Comparison of ENCODE assay signal across 8 cellular contexts in the genomic region with DNA sequence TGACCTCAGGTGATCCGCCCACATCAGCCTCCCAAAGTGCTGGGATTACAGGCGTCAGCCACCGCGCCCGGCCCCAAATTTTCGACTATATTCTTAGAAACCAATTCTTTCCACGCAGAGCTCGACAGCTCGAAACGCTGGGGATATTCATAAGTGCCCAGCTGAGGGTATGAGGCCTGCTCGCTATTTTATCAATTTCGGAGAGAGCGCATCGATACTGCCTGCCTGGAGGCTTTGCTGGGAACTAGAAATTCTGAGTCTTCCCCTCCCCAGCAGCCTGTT. TPM values are rescaled to one million over a fixed set of nuclear protein-coding genes. Genes with fewer than 3 reads are reported as not detected.
DNase-seq lines count a peak whose midpoint lies in the region; ATAC-seq and TF ChIP-seq lines count a peak whose summit lies in the region.

No MANE protein-coding gene starts in this region.

- peak overlapping the region; percentile 88 for H3K4me3 ChIP-seq in GM23248
- H3K4me3 ChIP-seq in fibroblast of pulmonary artery (replicated peaks; ENCODE audit: low read depth, low read length), result peak overlapping the region; percentile 86
- peak overlapping the region; percentile 95 to 98 (median 96) for H3K4me3 ChIP-seq in skeletal muscle tissue (ENCODE audit: low read length in 3 of 3)

- no peak for TF ChIP-seq CTCF in fibroblast of pulmonary artery (IDR thresholded peaks at IDR 0.05; ENCODE audit: low read length, missing control alignments)

- H3K36me3 ChIP-seq in GM23248 (ENCODE audit: low read depth), result no peaks in the 10 kb centered on the region; the same call in 1 of the 2 replicates
- H3K36me3 ChIP-seq in skeletal muscle tissue (ENCODE audit: control insufficient read depth in 3 of 3, insufficient read depth in 3 of 3, low read length in 3 of 3), result no peaks in the 10 kb centered on the region

- peak overlapping the region; percentile 69 for H2AFZ ChIP-seq in GM23248

- DNase-seq in GM23248 (no peak), fibroblast of pulmonary artery (ENCODE audit: low read depth) (no peak), A172 (ENCODE audit: low spot score) (no peak)
- DNase-seq in activated CD4-positive, alpha-beta T cell treated with anti-CD3 and anti-CD28 coated beads for 48 hours, result peak; percentile 53

- WGBS in GM23248 (ENCODE audit: low coverage in 1 of 2, low lambda C conversion rate in 2 of 2, missing lambda C conversion rate in 2 of 2), 2 experiments, result 0 to 2% methylated on average over 14 of the region's 14 CpGs

- peak overlapping the region; percentile 93 for H3K9ac ChIP-seq in GM23248
- peak overlapping the region; percentile 95 to 100 (median 97) for H3K9ac ChIP-seq in skeletal muscle tissue (ENCODE audit: low read depth in 1 of 3, low read length in 3 of 3)

- H3F3A ChIP-seq in GM23248 (ENCODE audit: insufficient read depth), result peaks cover 35% of the 10 kb centered on the region

- no peaks in the 10 kb centered on the region for H4K20me1 ChIP-seq in GM23248 (ENCODE audit: insufficient read depth)

- H3K9me2 ChIP-seq in GM23248 (ENCODE audit: insufficient read depth), result no peaks in the 10 kb centered on the region

- ATAC-seq in HG03520 (IDR thresholded peaks at IDR 0.05; ENCODE audit: unreplicated experiment) (no peak), GM19395 (IDR thresholded peaks at IDR 0.05; ENCODE audit: unreplicated experiment) (no peak), HG03469 (IDR thresholded peaks at IDR 0.05; ENCODE audit: unreplicated experiment) (no peak)

- H3K4me1 ChIP-seq in GM23248 (ENCODE audit: insufficient read depth) (peaks cover 24% of the 10 kb centered on the region), skeletal muscle tissue (ENCODE audit: control insufficient read depth in 3 of 3, insufficient read depth in 3 of 3, low read length in 3 of 3) (peaks cover 15 to 30% (median 29%) of the 10 kb centered on the region in 3 donors)

- peak overlapping the region; percentile 88 for H3K27ac ChIP-seq in GM23248
- H3K27ac ChIP-seq in skeletal muscle tissue (ENCODE audit: low read depth, low read length), result peak overlapping the region; percentile 96

- H3K4me2 ChIP-seq in GM23248 (ENCODE audit: unreplicated experiment), result peak overlapping the region; percentile 83

- H3K9me3 ChIP-seq in GM23248 (ENCODE audit: low read depth), result no peaks in the 10 kb centered on the region
- no peaks in the 10 kb centered on the region for H3K9me3 ChIP-seq in skeletal muscle tissue (ENCODE audit: control insufficient read depth in 3 of 3, low read length in 3 of 3)

- no peaks in the 10 kb centered on the region for H3K27me3 ChIP-seq in GM23248 (replicated peaks; ENCODE audit: insufficient read depth)
- no peaks in the 10 kb centered on the region for H3K27me3 ChIP-seq in skeletal muscle tissue (ENCODE audit: control insufficient read depth in 3 of 3, insufficient read depth in 3 of 3, low read length in 3 of 3)

- peaks cover 94% of the 10 kb centered on the region for H3K79me2 ChIP-seq in GM23248 (ENCODE audit: insufficient read depth)

- in situ Hi-C loops in GM23248 (cut with MboI), result no loop called here

RNA-seq across cellular contexts. Expression of a gene that starts 0.4 kb away (rescaled TPM):
- 18.2 and 19.1 TPM in 2 replicates for total RNA-seq in GM23248 (2014; rRNA removed; shearing (Covaris generic))
- polyA plus RNA-seq in GM23248 (2016; fragmentation: Nextera tagmentation; extraction: Ambion mirVana), result 33.7 and 34.4 TPM in 2 replicates
- 18.3 TPM for total RNA-seq in skeletal muscle tissue
- 51.7 and 60.5 TPM in 2 replicates for total RNA-seq in A172 (2014; rRNA removed; shearing (Covaris generic))

RNA-seq across cellular contexts. Expression of a gene that starts 0.6 kb away (rescaled TPM):
- total RNA-seq in GM23248 (2014; rRNA removed; shearing (Covaris generic)), result 214 and 216 TPM in 2 replicates
- 120 and 134 TPM in 2 replicates for polyA plus RNA-seq in GM23248 (2016; fragmentation: Nextera tagmentation; extraction: Ambion mirVana)
- 128 TPM for total RNA-seq in skeletal muscle tissue
- total RNA-seq in A172 (2014; rRNA removed; shearing (Covaris generic)), result 345 and 392 TPM in 2 replicates
